ENCODE assay signal across 1 cellular context in the genomic region with DNA sequence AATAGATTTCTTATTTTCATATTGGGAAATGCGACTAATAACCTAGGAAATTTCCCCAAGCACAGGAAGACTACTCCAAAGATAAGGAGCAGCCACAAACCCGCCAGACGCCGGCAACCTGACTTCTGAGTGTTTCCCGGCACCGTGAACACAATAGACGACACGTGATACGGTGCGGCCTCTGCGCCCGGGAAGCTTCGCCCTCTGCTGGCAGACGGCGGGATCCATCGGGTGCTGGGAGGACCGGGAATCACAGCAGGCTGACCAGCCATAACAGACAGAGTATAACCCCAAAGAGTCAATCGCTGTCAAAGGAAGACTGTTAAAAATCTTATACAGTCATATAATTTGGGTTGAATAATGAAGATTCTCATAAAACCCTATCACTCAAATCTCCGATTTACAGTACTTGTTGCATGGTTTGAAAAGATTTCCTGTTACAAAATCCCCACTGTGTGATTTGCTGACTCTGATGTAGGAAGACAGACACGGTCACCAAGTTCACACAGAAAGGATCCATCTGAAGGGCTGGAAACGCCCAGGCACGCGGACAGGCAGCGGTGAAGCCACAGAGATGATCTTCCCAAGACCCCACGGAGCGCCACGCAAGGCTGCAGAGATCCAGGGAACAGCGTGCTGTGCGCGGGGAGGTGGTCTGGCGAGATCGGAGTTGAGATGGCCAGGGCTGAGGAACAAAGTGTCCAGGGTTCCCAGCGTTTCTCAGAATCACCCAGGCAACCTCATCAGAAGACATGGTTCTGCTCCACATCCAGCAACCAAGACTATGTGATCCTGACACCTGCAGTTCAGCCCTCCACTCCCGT.
A peak's percentile ranks its signal among the peaks of the same experiment; 100 is the strongest.
TF ChIP-seq lines count a peak whose summit lies in the region.

No MANE protein-coding gene starts in this region.

TF ChIP-seq in IMR-90, 13 proteins besides CTCF, POLR2A, EP300 and RAD21 (continued from another document):
- no peak for TF ChIP-seq RCOR1 (IDR thresholded peaks at IDR 0.05; ENCODE audit: insufficient replicate concordance, low read length)
- TF ChIP-seq, protein P1, sequence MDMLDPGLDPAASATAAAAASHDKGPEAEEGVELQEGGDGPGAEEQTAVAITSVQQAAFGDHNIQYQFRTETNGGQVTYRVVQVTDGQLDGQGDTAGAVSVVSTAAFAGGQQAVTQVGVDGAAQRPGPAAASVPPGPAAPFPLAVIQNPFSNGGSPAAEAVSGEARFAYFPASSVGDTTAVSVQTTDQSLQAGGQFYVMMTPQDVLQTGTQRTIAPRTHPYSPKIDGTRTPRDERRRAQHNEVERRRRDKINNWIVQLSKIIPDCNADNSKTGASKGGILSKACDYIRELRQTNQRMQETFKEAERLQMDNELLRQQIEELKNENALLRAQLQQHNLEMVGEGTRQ (IDR thresholded peaks at IDR 0.05; ENCODE audit: low read depth, low read length), result peak; percentile 95
